In the genomic region with DNA sequence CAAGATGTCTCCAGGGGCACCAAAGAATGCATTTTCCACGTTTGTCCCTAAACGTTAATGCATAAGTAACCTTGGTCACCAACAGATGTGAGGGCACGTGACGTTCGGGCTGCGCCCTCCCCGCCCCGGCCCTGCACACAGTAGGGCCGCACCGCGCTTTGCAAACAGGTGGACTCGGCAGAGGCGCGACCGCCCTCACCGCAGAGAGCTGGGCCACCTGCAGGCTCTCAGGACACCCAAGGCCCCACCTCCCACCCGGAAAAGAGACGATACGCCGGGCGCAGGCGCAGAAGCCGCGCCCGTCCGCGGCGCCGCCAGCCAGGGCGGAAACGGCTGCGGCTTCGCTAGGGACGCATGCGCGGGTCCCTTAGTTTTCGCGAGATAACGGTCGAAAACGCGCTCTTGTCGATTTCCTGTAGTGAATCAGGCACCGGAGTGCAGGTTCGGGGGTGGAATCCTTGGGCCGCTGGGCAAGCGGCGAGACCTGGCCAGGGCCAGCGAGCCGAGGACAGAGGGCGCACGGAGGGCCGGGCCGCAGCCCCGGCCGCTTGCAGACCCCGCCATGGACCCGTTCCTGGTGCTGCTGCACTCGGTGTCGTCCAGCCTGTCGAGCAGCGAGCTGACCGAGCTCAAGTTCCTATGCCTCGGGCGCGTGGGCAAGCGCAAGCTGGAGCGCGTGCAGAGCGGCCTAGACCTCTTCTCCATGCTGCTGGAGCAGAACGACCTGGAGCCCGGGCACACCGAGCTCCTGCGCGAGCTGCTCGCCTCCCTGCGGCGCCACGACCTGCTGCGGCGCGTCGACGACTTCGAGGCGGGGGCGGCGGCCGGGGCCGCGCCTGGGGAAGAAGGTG, we compare ENCODE assay signal across 1 cellular context.
TF ChIP-seq lines count a peak whose summit lies in the region.

A gene with protein sequence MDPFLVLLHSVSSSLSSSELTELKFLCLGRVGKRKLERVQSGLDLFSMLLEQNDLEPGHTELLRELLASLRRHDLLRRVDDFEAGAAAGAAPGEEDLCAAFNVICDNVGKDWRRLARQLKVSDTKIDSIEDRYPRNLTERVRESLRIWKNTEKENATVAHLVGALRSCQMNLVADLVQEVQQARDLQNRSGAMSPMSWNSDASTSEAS (plus strand): TSS at position 399 of the 851 bp plus-strand sequence. CDS start 164 bp downstream, at position 563.

TF ChIP-seq in HepG2, 621 proteins besides CTCF, POLR2A, EP300 and RAD21 (continued from another document and continues in another):
- TF ChIP-seq, protein P1, sequence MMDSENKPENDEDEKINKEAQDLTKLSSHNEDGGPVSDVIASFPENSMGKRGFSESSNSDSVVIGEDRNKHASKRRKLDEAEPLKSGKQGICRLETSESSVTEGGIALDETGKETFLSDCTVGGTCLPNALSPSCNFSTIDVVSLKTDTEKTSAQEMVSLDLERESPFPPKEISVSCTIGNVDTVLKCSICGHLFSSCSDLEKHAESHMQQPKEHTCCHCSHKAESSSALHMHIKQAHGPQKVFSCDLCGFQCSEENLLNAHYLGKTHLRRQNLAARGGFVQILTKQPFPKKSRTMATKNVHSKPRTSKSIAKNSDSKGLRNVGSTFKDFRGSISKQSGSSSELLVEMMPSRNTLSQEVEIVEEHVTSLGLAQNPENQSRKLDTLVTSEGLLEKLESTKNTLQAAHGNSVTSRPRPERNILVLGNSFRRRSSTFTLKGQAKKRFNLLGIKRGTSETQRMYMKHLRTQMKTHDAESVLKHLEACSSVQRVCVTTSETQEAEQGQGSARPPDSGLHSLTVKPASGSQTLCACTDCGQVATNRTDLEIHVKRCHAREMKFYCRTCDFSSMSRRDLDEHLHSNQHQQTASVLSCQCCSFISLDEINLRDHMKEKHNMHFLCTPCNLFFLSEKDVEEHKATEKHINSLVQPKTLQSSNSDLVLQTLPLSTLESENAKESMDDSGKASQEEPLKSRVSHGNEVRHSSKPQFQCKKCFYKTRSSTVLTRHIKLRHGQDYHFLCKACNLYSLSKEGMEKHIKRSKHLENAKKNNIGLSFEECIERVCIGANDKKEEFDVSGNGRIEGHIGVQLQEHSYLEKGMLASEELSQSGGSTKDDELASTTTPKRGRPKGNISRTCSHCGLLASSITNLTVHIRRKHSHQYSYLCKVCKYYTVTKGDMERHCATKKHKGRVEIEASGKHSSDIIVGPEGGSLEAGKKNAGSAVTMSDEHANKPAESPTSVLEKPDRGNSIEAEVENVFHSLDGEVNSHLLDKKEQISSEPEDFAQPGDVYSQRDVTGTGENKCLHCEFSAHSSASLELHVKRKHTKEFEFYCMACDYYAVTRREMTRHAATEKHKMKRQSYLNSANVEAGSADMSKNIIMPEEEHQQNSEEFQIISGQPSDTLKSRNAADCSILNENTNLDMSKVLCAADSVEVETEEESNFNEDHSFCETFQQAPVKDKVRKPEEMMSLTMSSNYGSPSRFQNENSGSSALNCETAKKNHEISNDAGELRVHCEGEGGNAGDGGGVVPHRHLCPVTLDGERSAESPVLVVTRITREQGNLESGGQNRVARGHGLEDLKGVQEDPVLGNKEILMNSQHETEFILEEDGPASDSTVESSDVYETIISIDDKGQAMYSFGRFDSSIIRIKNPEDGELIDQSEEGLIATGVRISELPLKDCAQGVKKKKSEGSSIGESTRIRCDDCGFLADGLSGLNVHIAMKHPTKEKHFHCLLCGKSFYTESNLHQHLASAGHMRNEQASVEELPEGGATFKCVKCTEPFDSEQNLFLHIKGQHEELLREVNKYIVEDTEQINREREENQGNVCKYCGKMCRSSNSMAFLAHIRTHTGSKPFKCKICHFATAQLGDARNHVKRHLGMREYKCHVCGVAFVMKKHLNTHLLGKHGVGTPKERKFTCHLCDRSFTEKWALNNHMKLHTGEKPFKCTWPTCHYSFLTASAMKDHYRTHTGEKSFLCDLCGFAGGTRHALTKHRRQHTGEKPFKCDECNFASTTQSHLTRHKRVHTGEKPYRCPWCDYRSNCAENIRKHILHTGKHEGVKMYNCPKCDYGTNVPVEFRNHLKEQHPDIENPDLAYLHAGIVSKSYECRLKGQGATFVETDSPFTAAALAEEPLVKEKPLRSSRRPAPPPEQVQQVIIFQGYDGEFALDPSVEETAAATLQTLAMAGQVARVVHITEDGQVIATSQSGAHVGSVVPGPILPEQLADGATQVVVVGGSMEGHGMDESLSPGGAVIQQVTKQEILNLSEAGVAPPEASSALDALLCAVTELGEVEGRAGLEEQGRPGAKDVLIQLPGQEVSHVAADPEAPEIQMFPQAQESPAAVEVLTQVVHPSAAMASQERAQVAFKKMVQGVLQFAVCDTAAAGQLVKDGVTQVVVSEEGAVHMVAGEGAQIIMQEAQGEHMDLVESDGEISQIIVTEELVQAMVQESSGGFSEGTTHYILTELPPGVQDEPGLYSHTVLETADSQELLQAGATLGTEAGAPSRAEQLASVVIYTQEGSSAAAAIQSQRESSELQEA (CRISPR knock-in tag; IDR thresholded peaks at IDR 0.05; ENCODE audit: not compliant biosample characterization), result no peak
- TF ChIP-seq, protein P2, sequence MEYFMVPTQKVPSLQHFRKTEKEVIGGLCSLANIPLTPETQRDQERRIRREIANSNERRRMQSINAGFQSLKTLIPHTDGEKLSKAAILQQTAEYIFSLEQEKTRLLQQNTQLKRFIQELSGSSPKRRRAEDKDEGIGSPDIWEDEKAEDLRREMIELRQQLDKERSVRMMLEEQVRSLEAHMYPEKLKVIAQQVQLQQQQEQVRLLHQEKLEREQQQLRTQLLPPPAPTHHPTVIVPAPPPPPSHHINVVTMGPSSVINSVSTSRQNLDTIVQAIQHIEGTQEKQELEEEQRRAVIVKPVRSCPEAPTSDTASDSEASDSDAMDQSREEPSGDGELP (IDR thresholded peaks at IDR 0.05; ENCODE audit: borderline replicate concordance, low read depth), result peak; percentile 62; the same call in 1 of the 2 replicates
- TF ChIP-seq HOXA9 (CRISPR knock-in tag; IDR thresholded peaks at IDR 0.05; ENCODE audit: borderline replicate concordance) (0 out of 2 replicates have a peak, but pooled peaks have one; percentile 51), ELF3 (CRISPR knock-in tag; IDR thresholded peaks at IDR 0.05) (peak; percentile 83; the same call in 1 of the 2 replicates), HIVEP1 (CRISPR knock-in tag; IDR thresholded peaks at IDR 0.05) (no peak), ZNF83 (CRISPR knock-in tag; IDR thresholded peaks at IDR 0.05; ENCODE audit: borderline replicate concordance) (no peak), HES4 (CRISPR knock-in tag; IDR thresholded peaks at IDR 0.05; ENCODE audit: borderline replicate concordance) (no peak), ZNF773 (CRISPR knock-in tag; IDR thresholded peaks at IDR 0.05; ENCODE audit: borderline replicate concordance) (0 out of 2 replicates have a peak, but pooled peaks have one; percentile 79), NR2F6 (IDR thresholded peaks at IDR 0.05) (no peak), NR2F6 (CRISPR knock-in tag; IDR thresholded peaks at IDR 0.05) (no peak), SP140L (CRISPR knock-in tag; IDR thresholded peaks at IDR 0.05; ENCODE audit: borderline replicate concordance) (0 out of 2 replicates have a peak, but pooled peaks have one; percentile 55), ZNF788 (CRISPR knock-in tag; IDR thresholded peaks at IDR 0.05; ENCODE audit: borderline replicate concordance) (peak; percentile 69; the same call in 1 of the 2 replicates), MYNN (CRISPR knock-in tag; IDR thresholded peaks at IDR 0.05; ENCODE audit: low read depth) (no peak), ARNT2 (CRISPR knock-in tag; IDR thresholded peaks at IDR 0.05; ENCODE audit: low read depth) (no peak; the same call in 1 of the 2 replicates), ZNF614 (CRISPR knock-in tag; IDR thresholded peaks at IDR 0.05; ENCODE audit: borderline replicate concordance) (0 out of 2 replicates have a peak, but pooled peaks have one; percentile 20), PTBP1 (IDR thresholded peaks at IDR 0.05; ENCODE audit: low read depth, low read length, poor library complexity, severe bottlenecking) (no peak), MXI1 (IDR thresholded peaks at IDR 0.05; ENCODE audit: borderline replicate concordance, low read depth, low read length) (peak; percentile 54; the same call in 1 of the 3 replicates), FIP1L1 (IDR thresholded peaks at IDR 0.05; ENCODE audit: borderline replicate concordance, insufficient read depth, low read depth, low read length) (no peak), ZNF121 (CRISPR knock-in tag; IDR thresholded peaks at IDR 0.05) (no peak), GTF3A (CRISPR knock-in tag; conservative IDR thresholded peaks at IDR 0.05) (no peak), ZNF552 (CRISPR knock-in tag; IDR thresholded peaks at IDR 0.05; ENCODE audit: borderline replicate concordance) (peak; percentile 67; the same call in 1 of the 2 replicates), ZNF703 (CRISPR knock-in tag; IDR thresholded peaks at IDR 0.05; ENCODE audit: borderline replicate concordance) (no peak), SP2 (CRISPR knock-in tag; IDR thresholded peaks at IDR 0.05) (no peak; the same call in 1 of the 2 replicates), MLLT10 (CRISPR knock-in tag; IDR thresholded peaks at IDR 0.05) (no peak), THAP11 (CRISPR knock-in tag; IDR thresholded peaks at IDR 0.05) (peak; percentile 89), RELA (CRISPR knock-in tag; IDR thresholded peaks at IDR 0.05) (no peak), NFKB2 (CRISPR knock-in tag; IDR thresholded peaks at IDR 0.05; ENCODE audit: borderline replicate concordance) (0 out of 2 replicates have a peak, but pooled peaks have one; percentile 18), GLI4 (CRISPR knock-in tag; IDR thresholded peaks at IDR 0.05; ENCODE audit: borderline replicate concordance) (no peak), ZNF431 (CRISPR knock-in tag; IDR thresholded peaks at IDR 0.05; ENCODE audit: borderline replicate concordance, low read depth) (no peak)
- TF ChIP-seq, protein P3, sequence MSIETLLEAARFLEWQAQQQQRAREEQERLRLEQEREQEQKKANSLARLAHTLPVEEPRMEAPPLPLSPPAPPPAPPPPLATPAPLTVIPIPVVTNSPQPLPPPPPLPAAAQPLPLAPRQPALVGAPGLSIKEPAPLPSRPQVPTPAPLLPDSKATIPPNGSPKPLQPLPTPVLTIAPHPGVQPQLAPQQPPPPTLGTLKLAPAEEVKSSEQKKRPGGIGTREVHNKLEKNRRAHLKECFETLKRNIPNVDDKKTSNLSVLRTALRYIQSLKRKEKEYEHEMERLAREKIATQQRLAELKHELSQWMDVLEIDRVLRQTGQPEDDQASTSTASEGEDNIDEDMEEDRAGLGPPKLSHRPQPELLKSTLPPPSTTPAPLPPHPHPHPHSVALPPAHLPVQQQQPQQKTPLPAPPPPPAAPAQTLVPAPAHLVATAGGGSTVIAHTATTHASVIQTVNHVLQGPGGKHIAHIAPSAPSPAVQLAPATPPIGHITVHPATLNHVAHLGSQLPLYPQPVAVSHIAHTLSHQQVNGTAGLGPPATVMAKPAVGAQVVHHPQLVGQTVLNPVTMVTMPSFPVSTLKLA (IDR thresholded peaks at IDR 0.05), result no peak
- TF ChIP-seq, protein P4, sequence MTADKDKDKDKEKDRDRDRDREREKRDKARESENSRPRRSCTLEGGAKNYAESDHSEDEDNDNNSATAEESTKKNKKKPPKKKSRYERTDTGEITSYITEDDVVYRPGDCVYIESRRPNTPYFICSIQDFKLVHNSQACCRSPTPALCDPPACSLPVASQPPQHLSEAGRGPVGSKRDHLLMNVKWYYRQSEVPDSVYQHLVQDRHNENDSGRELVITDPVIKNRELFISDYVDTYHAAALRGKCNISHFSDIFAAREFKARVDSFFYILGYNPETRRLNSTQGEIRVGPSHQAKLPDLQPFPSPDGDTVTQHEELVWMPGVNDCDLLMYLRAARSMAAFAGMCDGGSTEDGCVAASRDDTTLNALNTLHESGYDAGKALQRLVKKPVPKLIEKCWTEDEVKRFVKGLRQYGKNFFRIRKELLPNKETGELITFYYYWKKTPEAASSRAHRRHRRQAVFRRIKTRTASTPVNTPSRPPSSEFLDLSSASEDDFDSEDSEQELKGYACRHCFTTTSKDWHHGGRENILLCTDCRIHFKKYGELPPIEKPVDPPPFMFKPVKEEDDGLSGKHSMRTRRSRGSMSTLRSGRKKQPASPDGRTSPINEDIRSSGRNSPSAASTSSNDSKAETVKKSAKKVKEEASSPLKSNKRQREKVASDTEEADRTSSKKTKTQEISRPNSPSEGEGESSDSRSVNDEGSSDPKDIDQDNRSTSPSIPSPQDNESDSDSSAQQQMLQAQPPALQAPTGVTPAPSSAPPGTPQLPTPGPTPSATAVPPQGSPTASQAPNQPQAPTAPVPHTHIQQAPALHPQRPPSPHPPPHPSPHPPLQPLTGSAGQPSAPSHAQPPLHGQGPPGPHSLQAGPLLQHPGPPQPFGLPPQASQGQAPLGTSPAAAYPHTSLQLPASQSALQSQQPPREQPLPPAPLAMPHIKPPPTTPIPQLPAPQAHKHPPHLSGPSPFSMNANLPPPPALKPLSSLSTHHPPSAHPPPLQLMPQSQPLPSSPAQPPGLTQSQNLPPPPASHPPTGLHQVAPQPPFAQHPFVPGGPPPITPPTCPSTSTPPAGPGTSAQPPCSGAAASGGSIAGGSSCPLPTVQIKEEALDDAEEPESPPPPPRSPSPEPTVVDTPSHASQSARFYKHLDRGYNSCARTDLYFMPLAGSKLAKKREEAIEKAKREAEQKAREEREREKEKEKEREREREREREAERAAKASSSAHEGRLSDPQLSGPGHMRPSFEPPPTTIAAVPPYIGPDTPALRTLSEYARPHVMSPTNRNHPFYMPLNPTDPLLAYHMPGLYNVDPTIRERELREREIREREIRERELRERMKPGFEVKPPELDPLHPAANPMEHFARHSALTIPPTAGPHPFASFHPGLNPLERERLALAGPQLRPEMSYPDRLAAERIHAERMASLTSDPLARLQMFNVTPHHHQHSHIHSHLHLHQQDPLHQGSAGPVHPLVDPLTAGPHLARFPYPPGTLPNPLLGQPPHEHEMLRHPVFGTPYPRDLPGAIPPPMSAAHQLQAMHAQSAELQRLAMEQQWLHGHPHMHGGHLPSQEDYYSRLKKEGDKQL (CRISPR knock-in tag; IDR thresholded peaks at IDR 0.05; ENCODE audit: low read depth), result no peak
- TF ChIP-seq, protein P5, sequence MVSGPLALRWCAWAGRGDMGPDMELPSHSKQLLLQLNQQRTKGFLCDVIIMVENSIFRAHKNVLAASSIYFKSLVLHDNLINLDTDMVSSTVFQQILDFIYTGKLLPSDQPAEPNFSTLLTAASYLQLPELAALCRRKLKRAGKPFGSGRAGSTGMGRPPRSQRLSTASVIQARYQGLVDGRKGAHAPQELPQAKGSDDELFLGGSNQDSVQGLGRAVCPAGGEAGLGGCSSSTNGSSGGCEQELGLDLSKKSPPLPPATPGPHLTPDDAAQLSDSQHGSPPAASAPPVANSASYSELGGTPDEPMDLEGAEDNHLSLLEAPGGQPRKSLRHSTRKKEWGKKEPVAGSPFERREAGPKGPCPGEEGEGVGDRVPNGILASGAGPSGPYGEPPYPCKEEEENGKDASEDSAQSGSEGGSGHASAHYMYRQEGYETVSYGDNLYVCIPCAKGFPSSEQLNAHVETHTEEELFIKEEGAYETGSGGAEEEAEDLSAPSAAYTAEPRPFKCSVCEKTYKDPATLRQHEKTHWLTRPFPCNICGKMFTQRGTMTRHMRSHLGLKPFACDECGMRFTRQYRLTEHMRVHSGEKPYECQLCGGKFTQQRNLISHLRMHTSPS (CRISPR knock-in tag; IDR thresholded peaks at IDR 0.05; ENCODE audit: low read depth), result no peak
